In the genomic region with DNA sequence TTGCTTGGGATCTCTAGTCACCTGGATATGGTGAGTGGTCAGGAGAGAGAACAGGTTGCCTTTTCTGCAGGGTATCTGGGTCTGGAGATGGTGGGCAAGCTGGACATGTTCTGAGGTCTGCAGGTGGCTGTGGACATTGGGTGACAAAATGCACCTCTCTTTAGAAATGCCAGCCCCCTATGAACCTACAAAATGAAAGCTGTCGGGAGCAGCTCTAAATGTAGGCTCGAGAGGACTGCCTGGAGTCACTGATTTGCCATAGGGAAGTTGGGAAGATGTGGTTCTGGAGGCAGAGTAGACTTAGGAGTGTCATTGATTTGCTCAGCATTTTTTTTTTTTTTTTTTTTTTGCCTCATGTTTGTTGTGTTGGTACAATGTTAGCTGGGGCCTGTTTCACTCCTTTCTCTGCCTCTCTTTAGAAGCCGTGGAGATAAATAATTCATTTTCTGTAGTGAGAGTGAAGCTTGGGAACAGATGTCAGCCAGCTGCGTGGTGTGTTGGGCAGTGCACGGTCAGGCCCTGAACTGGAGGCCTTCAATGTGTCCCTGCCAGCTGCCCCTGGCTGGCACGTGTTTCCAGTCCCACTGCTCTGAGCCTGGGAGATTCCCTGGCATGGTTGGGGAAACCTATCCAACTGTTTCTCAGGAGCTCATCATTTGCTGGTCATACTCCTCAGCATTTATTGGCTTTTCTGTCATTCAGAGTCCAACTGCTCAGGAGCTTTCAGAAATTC, we compare ENCODE assay signal across 14 cellular contexts. TPM values are rescaled to one million over a fixed set of nuclear protein-coding genes. Genes with fewer than 3 reads are reported as not detected.
DNase-seq lines count a peak whose midpoint lies in the region; ATAC-seq and TF ChIP-seq lines count a peak whose summit lies in the region.
"Had no signal": no experiment of that assay in that cellular context is flagged by ENCODE, and none has a peak within 500 bp of the region (broad histone marks: within the 10 kb centered on the region; RNA-seq: fewer than 3 reads in every experiment).

No MANE protein-coding gene starts in this region.

- H4K12ac ChIP-seq in trophoblast cell (ENCODE audit: low read depth, low read length): no peak overlapping the region

- no peaks in the 10 kb centered on the region for H3K36me3 ChIP-seq in SJCRH30
- no peaks in the 10 kb centered on the region for H3K36me3 ChIP-seq in trophoblast cell (ENCODE audit: control insufficient read depth in 1 of 2, insufficient read depth in 2 of 2, low read length in 2 of 2)
- H3K36me3 ChIP-seq: uterus had no signal

- no peak overlapping the region for H2BK120ac ChIP-seq in trophoblast cell (ENCODE audit: insufficient read depth, low read length, poor library complexity)

- H3K79me1 ChIP-seq in trophoblast cell (ENCODE audit: low read length): peaks cover 4% of the 10 kb centered on the region

- ATAC-seq in left cardiac atrium (peak; percentile 85), HG02870 (IDR thresholded peaks at IDR 0.05; ENCODE audit: unreplicated experiment) (no peak)
- ATAC-seq in activated T-helper 17 cell treated with anti-CD3 and anti-CD28 coated beads, Interleukin-2, amount 50 U/mL, for 72 hours (replicated peaks): no peak
- ATAC-seq: activated CD8-positive, alpha-beta memory T cell treated with anti-CD3 and anti-CD28 coated beads, Interleukin-2, amount 10 ng/mL, durations not matched to agents 7 days and 5 days had no signal

- H3K4me2 ChIP-seq in trophoblast cell (ENCODE audit: low read length): no peak overlapping the region

- H3K4me3 ChIP-seq in SJCRH30: no peak overlapping the region
- H3K4me3 ChIP-seq in trophoblast cell (ENCODE audit: low read depth, low read length): no peak overlapping the region
- H3K4me3 ChIP-seq: uterus had no signal

- no CpG with 5 or more reads among the region's 6 CpGs for WGBS in trophoblast cell (ENCODE audit: extremely low coverage, insufficient coverage, insufficient read length)

- H3K27ac Mint-ChIP-seq in activated T-helper 17 cell treated with anti-CD3 and anti-CD28 coated beads, Interleukin-2, amount 50 U/mL, for 72 hours: no peak overlapping the region
- H3K27ac Mint-ChIP-seq: activated CD8-positive, alpha-beta memory T cell treated with anti-CD3 and anti-CD28 coated beads, Interleukin-2, amount 10 ng/mL, durations not matched to agents 7 days and 5 days had no signal

- POLR2A ChIA-PET in HEK293T (lab: Yijun Ruan, JAX): interaction anchor here (0.6 kb wide), 1 partner anchor 120 kb away, joined by 3 read pairs; no protein-coding TSS in a partner anchor

- H3K36me3 Mint-ChIP-seq in activated T-helper 17 cell treated with anti-CD3 and anti-CD28 coated beads, Interleukin-2, amount 50 U/mL, for 72 hours (ENCODE audit: low read depth): no peaks in the 10 kb centered on the region

- H3K27ac ChIP-seq in SJCRH30 (0 out of 2 replicates have a peak overlapping the region, but pooled peaks have one; percentile 22), trophoblast cell (ENCODE audit: low read depth, low read length) (no peak overlapping the region)
- H3K27ac ChIP-seq: uterus had no signal

- H3K9ac ChIP-seq in trophoblast cell (ENCODE audit: low read length): no peak overlapping the region

- H3K23ac ChIP-seq in trophoblast cell (ENCODE audit: low read length): no peak overlapping the region

- CTCF ChIA-PET in HEK293T (lab: Yijun Ruan, JAX): no interaction called here

- intact Hi-C loops in left cardiac atrium (cut with DNase I): no loop called here

- H2BK12ac ChIP-seq in trophoblast cell (ENCODE audit: low read length): no peak overlapping the region

- no peak overlapping the region for H2AK5ac ChIP-seq in trophoblast cell (ENCODE audit: low read length)

- no peaks in the 10 kb centered on the region for H3K9me3 Mint-ChIP-seq in activated T-helper 17 cell treated with anti-CD3 and anti-CD28 coated beads, Interleukin-2, amount 50 U/mL, for 72 hours

- H2AFZ ChIP-seq in trophoblast cell (ENCODE audit: insufficient read depth, low read length, poor library complexity): no peak overlapping the region

- no peaks in the 10 kb centered on the region for H3K27me3 Mint-ChIP-seq in activated T-helper 17 cell treated with anti-CD3 and anti-CD28 coated beads, Interleukin-2, amount 50 U/mL, for 72 hours
- H3K27me3 Mint-ChIP-seq: activated CD8-positive, alpha-beta memory T cell treated with anti-CD3 and anti-CD28 coated beads, Interleukin-2, amount 10 ng/mL, durations not matched to agents 7 days and 5 days had no signal

- H3K9me3 ChIP-seq in SJCRH30 (replicated peaks) (0 out of 2 replicates have a peak, but pooled peaks cover 6% of the 10 kb centered on the region), trophoblast cell (ENCODE audit: insufficient read depth, low read depth, low read length) (no peaks in the 10 kb centered on the region)
- H3K9me3 ChIP-seq: uterus had no signal

- no peaks in the 10 kb centered on the region for H3K4me1 Mint-ChIP-seq in activated T-helper 17 cell treated with anti-CD3 and anti-CD28 coated beads, Interleukin-2, amount 50 U/mL, for 72 hours
- H3K4me1 Mint-ChIP-seq: activated CD8-positive, alpha-beta memory T cell treated with anti-CD3 and anti-CD28 coated beads, Interleukin-2, amount 10 ng/mL, durations not matched to agents 7 days and 5 days had no signal

- no peaks in the 10 kb centered on the region; the same call in 1 of the 2 replicates for H3K27me3 ChIP-seq in SJCRH30
- H3K27me3 ChIP-seq in trophoblast cell (ENCODE audit: insufficient read depth, low read length): no peaks in the 10 kb centered on the region
- H3K27me3 ChIP-seq: uterus had no signal

- H3K4me1 ChIP-seq in SJCRH30 (peaks cover 10% of the 10 kb centered on the region), trophoblast cell (ENCODE audit: control insufficient read depth in 1 of 2, insufficient read depth in 2 of 2, low read length in 2 of 2) (peaks cover 12 to 18% of the 10 kb centered on the region in 2 experiments)
- H3K4me1 ChIP-seq: uterus had no signal

- no peak overlapping the region for H4K8ac ChIP-seq in trophoblast cell (ENCODE audit: low read depth, low read length)

- no peak overlapping the region for H3K14ac ChIP-seq in trophoblast cell (ENCODE audit: low read length)

- H3K79me2 ChIP-seq in trophoblast cell (ENCODE audit: control insufficient read depth, insufficient read depth, low read length, poor library complexity): peaks cover 7% of the 10 kb centered on the region

- no peak overlapping the region for H3K18ac ChIP-seq in trophoblast cell (ENCODE audit: low read length)

- H4K91ac ChIP-seq in trophoblast cell (ENCODE audit: low read depth, low read length): no peak overlapping the region

- no peak overlapping the region for H2BK5ac ChIP-seq in trophoblast cell (ENCODE audit: low read depth, low read length, poor library complexity)

- H3K4ac ChIP-seq in trophoblast cell (ENCODE audit: low read depth, low read length): peak overlapping the region; percentile 11

- DNase-seq in Ammon's horn (ENCODE audit: low spot score) (peak; percentile 71), SJCRH30 (peak; percentile 72 to 85), left cardiac atrium (peak; percentile 57), trophoblast cell (no peak), HEK293T (ENCODE audit: extremely low spot score) (no peak)
- no peak for DNase-seq in stimulated activated naive CD4-positive, alpha-beta T cell (lab: John Stamatoyannopoulos, UW)
- DNase-seq: activated CD8-positive, alpha-beta memory T cell treated with anti-CD3 and anti-CD28 coated beads, Interleukin-2, amount 10 ng/mL, durations not matched to agents 7 days and 5 days; activated naive CD4-positive, alpha-beta T cell treated with anti-CD3 and anti-CD28 coated beads, Interleukin-2, amount 50 U/mL, for 16 hours; DMS53; erythroblast; NCI-H446; uterus had no signal

- no peak overlapping the region for H3K4me3 Mint-ChIP-seq in activated T-helper 17 cell treated with anti-CD3 and anti-CD28 coated beads, Interleukin-2, amount 50 U/mL, for 72 hours
- H3K4me3 Mint-ChIP-seq: activated CD8-positive, alpha-beta memory T cell treated with anti-CD3 and anti-CD28 coated beads, Interleukin-2, amount 10 ng/mL, durations not matched to agents 7 days and 5 days had no signal

TF ChIP-seq in HEK293T, 16 proteins besides CTCF, POLR2A, EP300 and RAD21 (continues in another document):
- no peak for TF ChIP-seq LEF1 (IDR thresholded peaks at IDR 0.05; ENCODE audit: borderline replicate concordance)
- no peak for TF ChIP-seq ZNF384 (IDR thresholded peaks at IDR 0.05)
- TF ChIP-seq FOXA1 (IDR thresholded peaks at IDR 0.05): no peak
- no peak for TF ChIP-seq NFRKB (IDR thresholded peaks at IDR 0.05)
- TF ChIP-seq SP1 (IDR thresholded peaks at IDR 0.05): no peak
- TF ChIP-seq CTBP1 (IDR thresholded peaks at IDR 0.05; ENCODE audit: borderline replicate concordance): no peak
- TF ChIP-seq TARDBP (IDR thresholded peaks at IDR 0.05): no peak
- no peak for TF ChIP-seq ELF4 (IDR thresholded peaks at IDR 0.05)
- TF ChIP-seq, protein P1, sequence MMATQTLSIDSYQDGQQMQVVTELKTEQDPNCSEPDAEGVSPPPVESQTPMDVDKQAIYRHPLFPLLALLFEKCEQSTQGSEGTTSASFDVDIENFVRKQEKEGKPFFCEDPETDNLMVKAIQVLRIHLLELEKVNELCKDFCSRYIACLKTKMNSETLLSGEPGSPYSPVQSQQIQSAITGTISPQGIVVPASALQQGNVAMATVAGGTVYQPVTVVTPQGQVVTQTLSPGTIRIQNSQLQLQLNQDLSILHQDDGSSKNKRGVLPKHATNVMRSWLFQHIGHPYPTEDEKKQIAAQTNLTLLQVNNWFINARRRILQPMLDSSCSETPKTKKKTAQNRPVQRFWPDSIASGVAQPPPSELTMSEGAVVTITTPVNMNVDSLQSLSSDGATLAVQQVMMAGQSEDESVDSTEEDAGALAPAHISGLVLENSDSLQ (IDR thresholded peaks at IDR 0.05): no peak
- no peak for TF ChIP-seq BHLHE40 (IDR thresholded peaks at IDR 0.05; ENCODE audit: borderline replicate concordance)
- no peak for TF ChIP-seq SUZ12 (IDR thresholded peaks at IDR 0.05)
- no peak for TF ChIP-seq HDGF (IDR thresholded peaks at IDR 0.05; ENCODE audit: borderline replicate concordance)
- no peak for TF ChIP-seq FOXK2 (IDR thresholded peaks at IDR 0.05)
- TF ChIP-seq FOXM1 (IDR thresholded peaks at IDR 0.05; ENCODE audit: borderline replicate concordance): no peak

RNA-seq across cellular contexts. Expression of a gene that starts 5.4 kb away (rescaled TPM):
- total RNA-seq in SJCRH30 (2014; rRNA removed; shearing (Covaris generic)): 35.8 and 36.7 TPM in 2 replicates
- total RNA-seq in left cardiac atrium: 100 to 1,000 TPM; 124 to 131 TPM
- polyA plus RNA-seq in trophoblast cell (2013): 97.8 and 100 TPM in 2 replicates
- total RNA-seq in activated T-helper 17 cell treated with anti-CD3 and anti-CD28 coated beads, Interleukin-2, amount 50 U/mL, for 72 hours: 10 to 100 TPM; 23.0 to 85.8 TPM

RNA-seq across cellular contexts. Expression of a gene that starts 58.3 kb away (rescaled TPM):
- 0.69 and 0.96 TPM in 2 replicates for total RNA-seq in SJCRH30 (2014; rRNA removed; shearing (Covaris generic))
- under 1 TPM; 0.21 to 0.29 TPM for total RNA-seq in left cardiac atrium
- polyA plus RNA-seq in trophoblast cell (2013): 0.36 and 0.41 TPM in 2 replicates
- under 1 TPM; 0.69 to 0.76 TPM for total RNA-seq in activated T-helper 17 cell treated with anti-CD3 and anti-CD28 coated beads, Interleukin-2, amount 50 U/mL, for 72 hours

RNA-seq across cellular contexts. Expression of a gene that starts 58.4 kb away (rescaled TPM):
- total RNA-seq in SJCRH30 (2014; rRNA removed; shearing (Covaris generic)): 152 and 157 TPM in 2 replicates
- total RNA-seq in left cardiac atrium: 10 to 100 TPM; 21.9 to 22.9 TPM
- polyA plus RNA-seq in trophoblast cell (2013): 36.7 and 38.0 TPM in 2 replicates
- 10 to 100 TPM; 35.5 to 85.2 TPM for total RNA-seq in activated T-helper 17 cell treated with anti-CD3 and anti-CD28 coated beads, Interleukin-2, amount 50 U/mL, for 72 hours

Comparison
In these comparisons a context has a peak if more than half of its experiments do, and no peak if none do; other contexts are left out.
1. DNase-seq: peak in Ammon's horn (single experiment), SJCRH30 (2 of 2) and left cardiac atrium (single experiment); none in trophoblast cell (0 of 2), HEK293T (single experiment) and stimulated activated naive CD4-positive, alpha-beta T cell (0 of 6).
2. ATAC-seq: peak in left cardiac atrium (2 of 2); none in HG02870 (single experiment) and activated T-helper 17 cell treated with anti-CD3 and anti-CD28 coated beads, Interleukin-2, amount 50 U/mL, for 72 hours (single experiment).